ENCODE assay signal across 19 cellular contexts in the genomic region with DNA sequence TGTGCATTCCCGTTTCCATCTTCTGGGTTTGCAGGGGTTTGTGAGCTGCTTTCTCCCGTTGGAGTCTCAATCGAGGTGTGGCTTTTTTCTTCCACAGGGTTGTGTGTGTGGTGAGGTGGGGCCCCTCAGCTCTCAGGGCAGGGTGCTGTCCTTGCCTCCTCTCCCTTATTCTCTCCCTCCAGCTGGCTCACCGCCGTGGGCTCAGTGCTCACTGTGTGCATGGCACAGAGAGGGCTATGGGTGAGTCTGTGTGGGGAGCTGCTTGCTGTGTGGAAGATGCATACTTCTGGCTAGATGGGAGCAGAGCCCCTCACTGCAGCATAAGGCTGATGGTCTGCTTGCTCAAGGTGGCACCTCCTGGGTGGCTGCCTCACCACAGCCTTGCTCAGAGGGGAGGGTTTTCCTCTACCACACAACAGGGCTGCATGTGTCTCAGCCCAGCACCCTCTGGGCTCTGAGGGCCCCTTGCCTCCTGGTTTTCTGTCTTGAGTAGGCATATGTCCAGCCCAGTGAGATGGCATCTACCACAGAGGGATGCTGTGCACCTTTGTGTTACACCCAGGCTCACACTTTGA.
"Had no signal": no experiment of that assay in that cellular context is flagged by ENCODE, and none has a peak within 500 bp of the region (broad histone marks: within the 10 kb centered on the region; RNA-seq: fewer than 3 reads in every experiment).

No MANE protein-coding gene starts in this region.

- H3K4me1 ChIP-seq: gastrocnemius medialis, psoas muscle, spleen, suprapubic skin, thyroid gland had no signal

- H3K27ac Mint-ChIP-seq: mesothelial cell of epicardium, nephron, type B pancreatic cell had no signal

- H3K27ac ChIP-seq: gastrocnemius medialis, hepatocyte, psoas muscle, spleen, suprapubic skin, thyroid gland had no signal

- H3K9me3 ChIP-seq: gastrocnemius medialis, psoas muscle, spleen, suprapubic skin, thyroid gland had no signal

- H3K36me3 Mint-ChIP-seq: mesothelial cell of epicardium, type B pancreatic cell had no signal

- H3K4me3 Mint-ChIP-seq: mesothelial cell of epicardium, nephron, type B pancreatic cell had no signal

- H3K9me3 Mint-ChIP-seq: mesothelial cell of epicardium, nephron, type B pancreatic cell had no signal

- H3K27me3 ChIP-seq: gastrocnemius medialis, hepatocyte, suprapubic skin, thyroid gland had no signal

- ATAC-seq: esophagus mucosa, gastrocnemius medialis, psoas muscle, sciatic nerve had no signal

- H3K4me3 ChIP-seq: gastrocnemius medialis, hepatocyte, psoas muscle, spleen, suprapubic skin, thyroid gland had no signal

- H3K4me1 Mint-ChIP-seq: nephron had no signal

- DNase-seq: effector memory CD4-positive, alpha-beta T cell; gastrocnemius medialis; kidney glomerular epithelial cell; mammary epithelial cell; psoas muscle; retina; spleen; stimulated activated CD4-positive, alpha-beta T cell treated with anti-CD3 and anti-CD28 coated beads, Interleukin-15, amount 100 ng/mL, for 24 hours; stimulated activated CD4-positive, alpha-beta T cell treated with anti-CD3 and anti-CD28 coated beads, Interleukin-1b, Interleukin-23, amount 100 ng/mL, for 48 hours; stimulated activated CD4-positive, alpha-beta T cell treated with anti-CD3 and anti-CD28 coated beads, Interleukin-4, amount 100 ng/mL, for 4 hours; stimulated activated naive CD4-positive, alpha-beta T cell; thyroid gland had no signal

- H3K36me3 ChIP-seq: gastrocnemius medialis, spleen, suprapubic skin, thyroid gland had no signal
